22 cellular contexts compared by ENCODE assay signal in the genomic region with DNA sequence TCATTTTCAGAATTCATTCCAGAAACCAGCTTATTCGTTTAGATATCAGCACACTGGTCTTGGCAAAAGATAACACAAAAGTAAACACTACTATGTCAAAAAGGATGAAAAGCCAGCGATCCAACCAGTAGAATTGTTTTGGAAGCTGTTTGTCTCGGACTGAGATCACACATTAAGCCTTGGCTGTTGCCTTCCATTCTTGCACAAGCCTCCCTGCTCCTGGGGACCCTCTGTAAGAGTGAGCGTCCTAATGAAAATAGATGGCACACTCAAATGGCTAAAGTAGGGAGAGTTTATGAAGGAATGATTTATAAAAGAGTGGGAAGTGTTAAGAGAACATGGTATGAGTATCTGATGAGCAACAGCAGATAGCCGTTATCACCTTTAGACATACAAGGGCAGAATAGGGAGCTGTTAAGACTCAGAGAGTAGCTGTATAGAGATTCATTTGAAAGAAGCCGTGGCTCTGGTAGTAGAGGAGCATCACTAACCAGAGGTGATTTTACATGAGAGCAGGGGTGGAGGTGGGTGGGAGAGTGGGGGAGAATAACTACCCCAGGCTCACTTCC. TPM values are rescaled to one million over a fixed set of nuclear protein-coding genes. Genes with fewer than 3 reads are reported as not detected.
DNase-seq lines count a peak whose midpoint lies in the region; ATAC-seq and TF ChIP-seq lines count a peak whose summit lies in the region.
"Had no signal": no experiment of that assay in that cellular context is flagged by ENCODE, and none has a peak within 500 bp of the region (broad histone marks: within the 10 kb centered on the region; RNA-seq: fewer than 3 reads in every experiment).

No MANE protein-coding gene starts in this region.

- peaks cover 10% of the 10 kb centered on the region for H3K9me3 Mint-ChIP-seq in activated naive CD4-positive, alpha-beta T cell treated with anti-CD3 and anti-CD28 coated beads, Interleukin-2, amount 10 ng/mL, durations not matched to agents 7 days and 5 days
- peaks cover 13% of the 10 kb centered on the region for H3K9me3 Mint-ChIP-seq in activated naive CD4-positive, alpha-beta T cell treated with anti-CD3 and anti-CD28 coated beads for 36 hours
- peaks cover 3% of the 10 kb centered on the region for H3K9me3 Mint-ChIP-seq in activated naive CD8-positive, alpha-beta T cell (ENCODE audit: low read depth)
- H3K9me3 Mint-ChIP-seq in Calu3 (ENCODE audit: low read depth, unreplicated experiment): peaks cover 5% of the 10 kb centered on the region

- CTCF ChIA-PET in activated naive CD4-positive, alpha-beta T cell treated with anti-CD3 and anti-CD28 coated beads, Interleukin-2, amount 10 ng/mL, durations not matched to agents 7 days and 5 days (lab: Charles Lee): no interaction called here
- CTCF ChIA-PET in activated naive CD4-positive, alpha-beta T cell treated with anti-CD3 and anti-CD28 coated beads for 36 hours (lab: Charles Lee): no interaction called here
- CTCF ChIA-PET in Calu3 (lab: Charles Lee): interaction anchor here (0.5 kb wide), 1 partner anchor 644 kb away, joined by 3 read pairs; no protein-coding TSS in a partner anchor

- no TSS peak for BruUV-seq in Calu3 (replicated peaks; lab: Mats Ljungman, UMichigan)

- no peak for TF ChIP-seq CTCF in Calu3 (IDR thresholded peaks at IDR 0.05; ENCODE audit: unreplicated experiment)

- H3K36me3 Mint-ChIP-seq in activated naive CD4-positive, alpha-beta T cell treated with anti-CD3 and anti-CD28 coated beads, Interleukin-2, amount 10 ng/mL, durations not matched to agents 7 days and 5 days: peaks cover 67% of the 10 kb centered on the region
- peaks cover 21% of the 10 kb centered on the region for H3K36me3 Mint-ChIP-seq in activated naive CD4-positive, alpha-beta T cell treated with anti-CD3 and anti-CD28 coated beads for 36 hours (ENCODE audit: low read depth)
- peaks cover 32% of the 10 kb centered on the region for H3K36me3 Mint-ChIP-seq in activated naive CD8-positive, alpha-beta T cell
- no peaks in the 10 kb centered on the region for H3K36me3 Mint-ChIP-seq in Calu3 (ENCODE audit: insufficient read depth, unreplicated experiment)

- peak overlapping the region; percentile 39 for H3K27ac Mint-ChIP-seq in activated naive CD4-positive, alpha-beta T cell treated with anti-CD3 and anti-CD28 coated beads, Interleukin-2, amount 10 ng/mL, durations not matched to agents 7 days and 5 days
- no peak overlapping the region for H3K27ac Mint-ChIP-seq in activated naive CD4-positive, alpha-beta T cell treated with anti-CD3 and anti-CD28 coated beads for 36 hours
- peak overlapping the region; percentile 83 for H3K27ac Mint-ChIP-seq in activated naive CD8-positive, alpha-beta T cell
- H3K27ac Mint-ChIP-seq in Calu3 (ENCODE audit: unreplicated experiment): no peak overlapping the region
- H3K27ac Mint-ChIP-seq: GM23338, natural killer cell had no signal

- DNase-seq in activated naive CD4-positive, alpha-beta T cell treated with anti-CD3 and anti-CD28 coated beads, Interleukin-2, amount 10 ng/mL, durations not matched to agents 7 days and 5 days: no peak
- DNase-seq in activated naive CD4-positive, alpha-beta T cell treated with anti-CD3 and anti-CD28 coated beads for 36 hours: no peak
- no peak for DNase-seq in left lobe of liver (ENCODE audit: low spot score)
- DNase-seq in amygdala (lab: John Stamatoyannopoulos, UW): no peak
- no peak for DNase-seq in stimulated activated CD4-positive, alpha-beta T cell treated with anti-CD3 and anti-CD28 coated beads, Interleukin-2, amount 100 ng/mL, for 48 hours
- no peak for DNase-seq in Calu3
- DNase-seq: BE2C; EL; natural killer cell; NCI-H1048; NCI-H2029; NCI-H345; NCI-H774; PC-3; SHP77; stimulated activated CD4-positive, alpha-beta T cell treated with anti-CD3 and anti-CD28 coated beads, Interleukin-4, amount 100 ng/mL, for 1 hour; stomach; transverse colon had no signal

- intact Hi-C loops in activated naive CD4-positive, alpha-beta T cell treated with anti-CD3 and anti-CD28 coated beads for 36 hours (cut with micrococcal nuclease): loop anchor here (2.0 kb wide), 1 partner anchor 24 kb away; no protein-coding TSS in a partner anchor
- intact Hi-C loops in Calu3 (cut with micrococcal nuclease; ENCODE audit: unreplicated experiment): no loop called here

- no peak overlapping the region for H3K4me3 Mint-ChIP-seq in activated naive CD4-positive, alpha-beta T cell treated with anti-CD3 and anti-CD28 coated beads, Interleukin-2, amount 10 ng/mL, durations not matched to agents 7 days and 5 days
- H3K4me3 Mint-ChIP-seq in activated naive CD4-positive, alpha-beta T cell treated with anti-CD3 and anti-CD28 coated beads for 36 hours: no peak overlapping the region
- no peak overlapping the region for H3K4me3 Mint-ChIP-seq in activated naive CD8-positive, alpha-beta T cell
- no peak overlapping the region for H3K4me3 Mint-ChIP-seq in Calu3 (ENCODE audit: low read depth, unreplicated experiment)
- H3K4me3 Mint-ChIP-seq: GM23338, natural killer cell had no signal

- ATAC-seq in left lobe of liver (peak; percentile 92), HG03442 (IDR thresholded peaks at IDR 0.05; ENCODE audit: unreplicated experiment) (no peak)
- ATAC-seq: GM23338, natural killer cell, PC-3 had no signal

- no peaks in the 10 kb centered on the region for H3K27me3 Mint-ChIP-seq in activated naive CD4-positive, alpha-beta T cell treated with anti-CD3 and anti-CD28 coated beads, Interleukin-2, amount 10 ng/mL, durations not matched to agents 7 days and 5 days
- H3K27me3 Mint-ChIP-seq in activated naive CD4-positive, alpha-beta T cell treated with anti-CD3 and anti-CD28 coated beads for 36 hours (ENCODE audit: low read depth): no peaks in the 10 kb centered on the region
- H3K27me3 Mint-ChIP-seq in activated naive CD8-positive, alpha-beta T cell: no peaks in the 10 kb centered on the region
- H3K27me3 Mint-ChIP-seq in Calu3 (ENCODE audit: unreplicated experiment): no peaks in the 10 kb centered on the region

- H3K4me1 Mint-ChIP-seq in activated naive CD4-positive, alpha-beta T cell treated with anti-CD3 and anti-CD28 coated beads, Interleukin-2, amount 10 ng/mL, durations not matched to agents 7 days and 5 days: peaks cover 31% of the 10 kb centered on the region
- peaks cover 39% of the 10 kb centered on the region for H3K4me1 Mint-ChIP-seq in activated naive CD4-positive, alpha-beta T cell treated with anti-CD3 and anti-CD28 coated beads for 36 hours (ENCODE audit: low read depth)
- peaks cover 53% of the 10 kb centered on the region for H3K4me1 Mint-ChIP-seq in activated naive CD8-positive, alpha-beta T cell (ENCODE audit: low read depth)
- no peaks in the 10 kb centered on the region for H3K4me1 Mint-ChIP-seq in Calu3 (ENCODE audit: low read depth, unreplicated experiment)

RNA-seq across cellular contexts. Expression of a gene that starts 25.2 kb away (rescaled TPM):
- 10 to 100 TPM; 16.5 to 17.4 TPM for total RNA-seq in activated naive CD4-positive, alpha-beta T cell treated with anti-CD3 and anti-CD28 coated beads for 36 hours
- total RNA-seq in left lobe of liver (41.1 TPM), Calu3 (2022) (4.5 and 4.6 TPM in 2 replicates)
- total RNA-seq: LHCN-M2 had no signal

Comparison
In these comparisons a context has a peak if more than half of its experiments do, and no peak if none do; other contexts are left out.
1. H3K27ac Mint-ChIP-seq: peak in activated naive CD4-positive, alpha-beta T cell treated with anti-CD3 and anti-CD28 coated beads, Interleukin-2, amount 10 ng/mL, durations not matched to agents 7 days and 5 days (single experiment) and activated naive CD8-positive, alpha-beta T cell (single experiment); none in activated naive CD4-positive, alpha-beta T cell treated with anti-CD3 and anti-CD28 coated beads for 36 hours (single experiment) and Calu3 (single experiment).